ENCODE assay signal across 8 cellular contexts in the genomic region with DNA sequence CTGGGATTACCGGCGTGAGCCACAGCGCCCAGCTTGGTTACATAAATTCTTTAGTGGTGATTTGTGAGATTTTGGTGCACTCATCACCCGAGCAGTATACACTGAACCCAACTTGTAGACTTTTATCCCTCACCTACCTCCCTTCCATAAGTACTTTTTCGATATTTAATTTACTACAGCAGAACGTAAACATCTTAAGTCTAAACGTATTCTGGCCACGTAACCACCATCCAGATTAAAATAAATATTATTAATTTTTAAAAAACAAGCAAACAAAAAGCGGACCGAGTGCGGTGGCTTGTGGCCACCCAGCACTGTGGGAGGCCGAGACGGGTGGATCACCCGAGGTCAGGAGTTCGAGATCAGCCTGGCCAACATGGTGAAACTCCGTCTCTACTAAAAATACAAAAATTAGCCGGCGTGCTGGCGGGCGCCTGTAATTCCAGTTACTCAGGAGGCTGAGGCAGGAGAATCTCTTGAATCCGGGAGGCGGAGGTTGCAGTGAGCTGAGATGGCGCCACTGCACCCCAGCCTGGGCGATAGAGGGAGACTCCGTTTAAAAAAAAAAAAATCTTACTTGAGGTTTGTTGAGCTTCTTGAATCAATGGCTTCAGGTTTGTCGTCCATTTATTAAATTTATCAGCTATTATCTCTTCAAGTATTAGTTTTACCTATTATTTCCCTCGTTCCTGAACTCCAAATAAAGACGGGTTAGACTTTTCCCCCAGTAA. TPM values are rescaled to one million over a fixed set of nuclear protein-coding genes. Genes with fewer than 3 reads are reported as not detected.
A peak's percentile ranks its signal among the peaks of the same experiment; 100 is the strongest.
DNase-seq lines count a peak whose midpoint lies in the region; ATAC-seq and TF ChIP-seq lines count a peak whose summit lies in the region.
"Not testable (repeated sequence)": the region's sequence is repeated elsewhere in the genome, so short reads cannot be mapped to it uniquely, and the experiment has no call there.

No MANE protein-coding gene starts in this region.

- H3K9ac ChIP-seq in BLaER1 (peak overlapping the region; percentile 74), OCI-LY3 (ENCODE audit: low read length) (peak overlapping the region; percentile 88), duodenal mucosa (ENCODE audit: low read depth in 1 of 2, low read length in 2 of 2) (peak overlapping the region; percentile 44 to 64)

- H3K4me2 ChIP-seq in BLaER1 (peak overlapping the region; percentile 73), OCI-LY3 (ENCODE audit: low read length) (peak overlapping the region; percentile 78)

- H3K9me3 ChIP-seq in BLaER1; OCI-LY3 (ENCODE audit: insufficient read depth, low read length); duodenal mucosa (ENCODE audit: control insufficient read depth in 1 of 2, low read length in 2 of 2); lower lobe of right lung: not testable (repeated sequence)

- not testable (repeated sequence) for H3K27me3 Mint-ChIP-seq in activated CD4-positive, alpha-beta memory T cell treated with anti-CD3 and anti-CD28 coated beads for 36 hours

- H4K20me1 ChIP-seq in BLaER1, result peaks cover 31% of the 10 kb centered on the region
- H4K20me1 ChIP-seq in OCI-LY3 (ENCODE audit: insufficient read depth, low read length), result not testable (repeated sequence)

- H3K4me1 ChIP-seq in BLaER1, result peaks cover 22% of the 10 kb centered on the region
- H3K4me1 ChIP-seq in OCI-LY3 (ENCODE audit: low read length), result not testable (repeated sequence)
- peaks cover 8 to 11% of the 10 kb centered on the region in 2 donors for H3K4me1 ChIP-seq in duodenal mucosa (ENCODE audit: control insufficient read depth in 1 of 2, insufficient read depth in 2 of 2, low read length in 2 of 2)
- H3K4me1 ChIP-seq in lower lobe of right lung, result peaks cover 31% of the 10 kb centered on the region

- POLR2A ChIA-PET in activated CD4-positive, alpha-beta memory T cell treated with anti-CD3 and anti-CD28 coated beads for 36 hours (lab: Charles Lee), result interaction anchor here (0.6 to 3.0 kb wide), 12 partner anchors 12 to 486 kb away, joined by 3 to 19 read pairs (median 4); partner anchors contain the start of genes CHTOP, JTB, S100A6 and SNAPIN

- ATAC-seq in GM21360 (IDR thresholded peaks at IDR 0.05; ENCODE audit: unreplicated experiment) (peak; percentile 15), lower lobe of right lung (peak; percentile 54 to 63)

- TF ChIP-seq CTCF in OCI-LY3 (IDR thresholded peaks at IDR 0.05; ENCODE audit: low read depth, low read length), result peak; percentile 31; the same call in 1 of the 2 replicates
- not testable (repeated sequence) for TF ChIP-seq CTCF in lower lobe of right lung (IDR thresholded peaks at IDR 0.05)

- H3K79me2 ChIP-seq in OCI-LY3 (ENCODE audit: low read length), result peaks cover 36% of the 10 kb centered on the region

- CTCF ChIA-PET in activated CD4-positive, alpha-beta memory T cell treated with anti-CD3 and anti-CD28 coated beads for 36 hours (lab: Charles Lee), result interaction anchor here (0.6 to 2.1 kb wide), 17 partner anchors 9 to 314 kb away, joined by 3 to 14 read pairs (median 4); partner anchors contain the start of genes CHTOP and RAB13

- H3K36me3 Mint-ChIP-seq in activated CD4-positive, alpha-beta memory T cell treated with anti-CD3 and anti-CD28 coated beads for 36 hours, result peaks cover 33% of the 10 kb centered on the region

- H3K4me3 Mint-ChIP-seq in activated CD4-positive, alpha-beta memory T cell treated with anti-CD3 and anti-CD28 coated beads for 36 hours, result not testable (repeated sequence)

- H3K4me1 Mint-ChIP-seq in activated CD4-positive, alpha-beta memory T cell treated with anti-CD3 and anti-CD28 coated beads for 36 hours (ENCODE audit: low read depth), result peaks cover 31% of the 10 kb centered on the region

- peak overlapping the region; percentile 57 for H3K27ac ChIP-seq in BLaER1
- peak overlapping the region; percentile 78 for H3K27ac ChIP-seq in OCI-LY3 (ENCODE audit: low read length)
- H3K27ac ChIP-seq in duodenal mucosa (ENCODE audit: low read depth, low read length), result peak overlapping the region; percentile 63
- H3K27ac ChIP-seq in lower lobe of right lung, result peak overlapping the region; percentile 88

- not testable (repeated sequence) for H3K27me3 ChIP-seq in BLaER1; OCI-LY3 (ENCODE audit: low read depth, low read length); duodenal mucosa (ENCODE audit: control insufficient read depth in 1 of 2, insufficient read depth in 2 of 2, low read length in 2 of 2); lower lobe of right lung (ENCODE audit: low read depth)

- peak; percentile 34 for DNase-seq in HT-29 (ENCODE audit: low spot score)
- DNase-seq in activated CD4-positive, alpha-beta memory T cell treated with anti-CD3 and anti-CD28 coated beads for 36 hours, result peak; percentile 73
- DNase-seq in lower lobe of right lung, result peak; percentile 65
- DNase-seq in stimulated activated CD4-positive, alpha-beta T cell treated with anti-CD3 and anti-CD28 coated beads, Interleukin-1b, Interleukin-23, amount 100 ng/mL, for 48 hours, result peak; percentile 60

- peak overlapping the region; percentile 86 for H3K4me3 ChIP-seq in BLaER1
- peak overlapping the region; percentile 87 for H3K4me3 ChIP-seq in OCI-LY3 (ENCODE audit: low read length)
- H3K4me3 ChIP-seq in duodenal mucosa (ENCODE audit: low read depth in 1 of 2, low read length in 2 of 2), result peak overlapping the region; percentile 64 to 94
- H3K4me3 ChIP-seq in lower lobe of right lung, result peak overlapping the region; percentile 93

- peak overlapping the region; percentile 65 for H2AFZ ChIP-seq in OCI-LY3 (ENCODE audit: low read depth, low read length)

- not testable (repeated sequence) for H3K27ac Mint-ChIP-seq in activated CD4-positive, alpha-beta memory T cell treated with anti-CD3 and anti-CD28 coated beads for 36 hours

- intact Hi-C loops in activated CD4-positive, alpha-beta memory T cell treated with anti-CD3 and anti-CD28 coated beads for 36 hours (cut with micrococcal nuclease), result loop anchor here (1.0 to 2.0 kb wide), 11 partner anchors 13 to 319 kb away; partner anchors contain the start of genes CRTC2, GATAD2B, RPS27 and SNAPIN
- intact Hi-C loops in lower lobe of right lung (cut with DNase I), result not testable (repeated sequence)

- H3K36me3 ChIP-seq in BLaER1, result peaks cover 30% of the 10 kb centered on the region
- peaks cover 32% of the 10 kb centered on the region for H3K36me3 ChIP-seq in OCI-LY3 (replicated peaks; ENCODE audit: low read depth, low read length)
- peaks cover 12 to 24% of the 10 kb centered on the region in 2 donors for H3K36me3 ChIP-seq in duodenal mucosa (ENCODE audit: control insufficient read depth in 1 of 2, insufficient read depth in 2 of 2, low read length in 2 of 2)
- peaks cover 31% of the 10 kb centered on the region for H3K36me3 ChIP-seq in lower lobe of right lung

- not testable (repeated sequence) for H3K9me3 Mint-ChIP-seq in activated CD4-positive, alpha-beta memory T cell treated with anti-CD3 and anti-CD28 coated beads for 36 hours

RNA-seq across cellular contexts. Expression of gene ILF2, which starts 1.0 kb away (rescaled TPM):
- total RNA-seq in HT-29 (2014; rRNA removed; shearing (Covaris generic)), result 144 and 159 TPM in 2 replicates
- total RNA-seq in activated CD4-positive, alpha-beta memory T cell treated with anti-CD3 and anti-CD28 coated beads for 36 hours, result 100 to 1,000 TPM; 315 to 323 TPM
- total RNA-seq in lower lobe of right lung, result 83.2 TPM

RNA-seq across cellular contexts. Expression of gene NPR1, which starts 6.7 kb away (rescaled TPM):
- total RNA-seq in HT-29 (2014; rRNA removed; shearing (Covaris generic)), result not detected in 2 replicates
- under 1 TPM; 0.05 to 0.07 TPM for total RNA-seq in activated CD4-positive, alpha-beta memory T cell treated with anti-CD3 and anti-CD28 coated beads for 36 hours
- total RNA-seq in lower lobe of right lung, result 58.8 TPM

RNA-seq across cellular contexts. Expression of gene SNAPIN, which starts 13.3 kb away (rescaled TPM):
- 45.5 and 46.0 TPM in 2 replicates for total RNA-seq in HT-29 (2014; rRNA removed; shearing (Covaris generic))
- total RNA-seq in activated CD4-positive, alpha-beta memory T cell treated with anti-CD3 and anti-CD28 coated beads for 36 hours, result 10 to 100 TPM; 31.3 to 32.1 TPM
- total RNA-seq in lower lobe of right lung, result 40.2 TPM

RNA-seq across cellular contexts. Expression of gene CHTOP, which starts 37.9 kb away (rescaled TPM):
- 63.7 and 69.4 TPM in 2 replicates for total RNA-seq in HT-29 (2014; rRNA removed; shearing (Covaris generic))
- 10 to 100 TPM; 92.5 to 94.7 TPM for total RNA-seq in activated CD4-positive, alpha-beta memory T cell treated with anti-CD3 and anti-CD28 coated beads for 36 hours
- total RNA-seq in lower lobe of right lung, result 72.2 TPM

RNA-seq across cellular contexts. Expression of gene S100A1, which starts 43.6 kb away (rescaled TPM):
- 0.15 TPM in 1 of 2 replicates, not detected in the other for total RNA-seq in HT-29 (2014; rRNA removed; shearing (Covaris generic))
- not detected for total RNA-seq in activated CD4-positive, alpha-beta memory T cell treated with anti-CD3 and anti-CD28 coated beads for 36 hours
- total RNA-seq in lower lobe of right lung, result 0.71 TPM

Comparison
In these comparisons a context has a peak if more than half of its experiments do, and no peak if none do; other contexts are left out.
1. Peak in every context shown above with its lines: DNase-seq, ATAC-seq, H3K4me3 ChIP-seq and H3K27ac ChIP-seq.
2. RNA of gene NPR1, which starts 6.7 kb away (total RNA-seq): 58.8 TPM in lower lobe of right lung (single experiment); 0.05 to 0.07 TPM in activated CD4-positive, alpha-beta memory T cell treated with anti-CD3 and anti-CD28 coated beads for 36 hours and not detected in HT-29; every median in the first group is over 10 times any median in the second.